8 cellular contexts compared by ENCODE assay signal in the genomic region with DNA sequence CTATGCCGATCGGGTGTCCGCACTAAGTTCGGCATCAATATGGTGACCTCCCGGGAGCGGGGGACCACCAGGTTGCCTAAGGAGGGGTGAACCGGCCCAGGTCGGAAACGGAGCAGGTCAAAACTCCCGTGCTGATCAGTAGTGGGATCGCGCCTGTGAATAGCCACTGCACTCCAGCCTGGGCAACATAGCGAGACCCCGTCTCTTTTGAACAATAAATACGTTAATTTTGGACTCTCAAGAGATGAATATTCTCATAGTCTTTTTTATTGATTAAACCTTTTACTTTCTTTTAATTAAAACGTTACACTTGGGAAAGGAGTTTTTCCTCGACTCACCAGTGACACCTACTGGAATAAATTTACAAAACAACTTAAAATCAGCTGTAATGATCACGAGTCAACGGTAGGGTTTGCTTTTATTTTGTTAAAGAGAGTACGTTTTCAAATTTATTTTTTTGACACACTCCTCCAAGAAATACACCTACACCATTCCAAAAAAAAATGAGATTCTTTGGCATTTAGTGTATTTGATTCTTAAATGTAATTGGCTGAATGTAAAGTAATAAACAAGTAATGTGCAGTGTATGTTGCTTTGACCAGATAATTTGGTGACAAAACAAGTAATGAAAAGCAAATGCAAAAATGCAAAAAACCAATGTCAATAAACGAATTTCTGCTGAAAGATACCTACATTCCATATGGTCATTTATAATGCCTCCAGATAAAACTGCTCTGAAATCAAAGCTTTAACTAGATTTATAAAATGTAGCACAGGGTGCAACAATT. TPM values are rescaled to one million over a fixed set of nuclear protein-coding genes. Genes with fewer than 3 reads are reported as not detected.
DNase-seq lines count a peak whose midpoint lies in the region; ATAC-seq and TF ChIP-seq lines count a peak whose summit lies in the region.

No MANE protein-coding gene starts in this region.

- peak overlapping the region; percentile 40 for H2BK5ac ChIP-seq in IMR-90 (ENCODE audit: low read depth, low read length, poor library complexity, severe bottlenecking)

- no peak overlapping the region for H2AK9ac ChIP-seq in IMR-90 (replicated peaks; ENCODE audit: low read depth, low read length, poor library complexity)

- DNase-seq in EH (ENCODE audit: low read depth) (peak; percentile 78), IMR-90 (peak; percentile 82), foreskin keratinocyte (peak; percentile 77 to 84), aorta (no peak)
- DNase-seq in activated gamma-delta T cell treated with anti-CD3 and anti-CD28 coated beads, Interleukin-2, amount 50 U/mL, for 16 hours (ENCODE audit: low read depth) = peak; percentile 17

- ATAC-seq in GM21717 (IDR thresholded peaks at IDR 0.05; ENCODE audit: unreplicated experiment) = peak; percentile 25
- ATAC-seq in IMR-90 (ENCODE audit: low read depth) = peak; percentile 64
- peak; percentile 64 for ATAC-seq in foreskin keratinocyte
- ATAC-seq in aorta (ENCODE audit: low FRiP score) = peak; percentile 82

- H3K27me3 ChIP-seq in IMR-90 (ENCODE audit: control insufficient read depth, insufficient read depth, low read length) = no peaks in the 10 kb centered on the region
- H3K27me3 ChIP-seq in OCI-LY3 (ENCODE audit: low read depth, low read length) = no peaks in the 10 kb centered on the region
- no peaks in the 10 kb centered on the region for H3K27me3 ChIP-seq in foreskin keratinocyte
- no peaks in the 10 kb centered on the region for H3K27me3 ChIP-seq in neutrophil
- H3K27me3 ChIP-seq in aorta (ENCODE audit: control insufficient read depth in 1 of 2, insufficient read depth in 2 of 2, low read length in 1 of 2) = no peaks in the 10 kb centered on the region

- no peak overlapping the region for H3K56ac ChIP-seq in IMR-90 (ENCODE audit: extremely low read depth, insufficient read depth, low read length)

- H4K20me1 ChIP-seq in IMR-90 (ENCODE audit: insufficient read depth, low read length) = peaks cover 40% of the 10 kb centered on the region
- peaks cover 39% of the 10 kb centered on the region for H4K20me1 ChIP-seq in OCI-LY3 (ENCODE audit: insufficient read depth, low read length)

- no peak overlapping the region for H2AK5ac ChIP-seq in IMR-90 (ENCODE audit: low read depth, low read length)

- no TSS peak for BruUV-seq in IMR-90 (replicated peaks; lab: Mats Ljungman, UMichigan)

- H2AFZ ChIP-seq in IMR-90 (replicated peaks; ENCODE audit: low read length, poor library complexity) = no peak overlapping the region
- H2AFZ ChIP-seq in OCI-LY3 (ENCODE audit: low read depth, low read length) = peak overlapping the region; percentile 57; the same call in 1 of the 2 replicates

- TF ChIP-seq CTCF in IMR-90 (conservative IDR thresholded peaks at IDR 0.05; ENCODE audit: low read depth, low read length) = peak; percentile 99
- TF ChIP-seq CTCF in OCI-LY3 (IDR thresholded peaks at IDR 0.05; ENCODE audit: low read depth, low read length) = peak; percentile 92
- peak; percentile 98 for TF ChIP-seq CTCF in foreskin keratinocyte (conservative IDR thresholded peaks at IDR 0.05)
- peak; percentile 90 for TF ChIP-seq CTCF in neutrophil (IDR thresholded peaks at IDR 0.05)

- POLR2A ChIA-PET in IMR-90 (lab: Charles Lee; ENCODE audit: unreplicated experiment) = interaction anchor here (0.6 to 1.0 kb wide), 2 partner anchors 8 to 276 kb away, joined by 4 read pairs; no protein-coding TSS in a partner anchor

- dilution Hi-C loops in IMR-90 (cut with HindIII; ENCODE audit: low sequenced_read_pairs, unreplicated experiment) = no loop called here

- H3K23ac ChIP-seq in IMR-90 (ENCODE audit: low read depth, low read length) = no peak overlapping the region

- H3K4me3 ChIP-seq in IMR-90 (ENCODE audit: insufficient read depth, low read depth, low read length) = peak overlapping the region; percentile 15; the same call in 1 of the 2 replicates
- H3K4me3 ChIP-seq in OCI-LY3 (ENCODE audit: low read length) = peak overlapping the region; percentile 99
- H3K4me3 ChIP-seq in neutrophil (ENCODE audit: low read depth in 1 of 2, low read length in 1 of 2) = peak overlapping the region; percentile 87 to 93
- peak overlapping the region; percentile 18 to 36 for H3K4me3 ChIP-seq in aorta (ENCODE audit: low read length in 2 of 2)

- no peak overlapping the region for H3K4ac ChIP-seq in IMR-90 (ENCODE audit: low read depth, low read length)

- H2BK15ac ChIP-seq in IMR-90 (ENCODE audit: low read depth, low read length) = no peak overlapping the region

- peak; percentile 49 for TF ChIP-seq RAD21 in IMR-90 (IDR thresholded peaks at IDR 0.05; ENCODE audit: low read length)

- in situ Hi-C loops in IMR-90 (cut with MboI; ENCODE audit: low sequenced_read_pairs) = no loop called here

- H3K9me3 ChIP-seq in IMR-90 (ENCODE audit: control insufficient read depth, insufficient read depth, low read length) = no peaks in the 10 kb centered on the region
- H3K9me3 ChIP-seq in OCI-LY3 (ENCODE audit: insufficient read depth, low read length) = no peaks in the 10 kb centered on the region
- no peaks in the 10 kb centered on the region for H3K9me3 ChIP-seq in neutrophil
- no peaks in the 10 kb centered on the region for H3K9me3 ChIP-seq in aorta (ENCODE audit: control insufficient read depth, low read length)

- no peak overlapping the region for H4K5ac ChIP-seq in IMR-90 (ENCODE audit: low read depth, low read length)

- H3K14ac ChIP-seq in IMR-90 (replicated peaks; ENCODE audit: low read depth, low read length) = no peak overlapping the region

- peak overlapping the region; percentile 1; the same call in 1 of the 2 replicates for H3K4me2 ChIP-seq in IMR-90 (ENCODE audit: low read depth, low read length)
- peak overlapping the region; percentile 57 for H3K4me2 ChIP-seq in OCI-LY3 (ENCODE audit: low read length)

- H3K79me2 ChIP-seq in OCI-LY3 (ENCODE audit: low read length) = peaks cover 44% of the 10 kb centered on the region

- H3K79me1 ChIP-seq in IMR-90 (ENCODE audit: low read depth in 1 of 2, low read length in 2 of 2) = peaks cover 13 to 41% of the 10 kb centered on the region in 2 experiments

- CTCF ChIA-PET in IMR-90 (lab: Yijun Ruan, JAX) = interaction anchor here (1.0 to 2.0 kb wide), 2 partner anchors 12 to 21 kb away, joined by 3 to 7 read pairs; a partner anchor contains a TSS

- H2BK120ac ChIP-seq in IMR-90 (ENCODE audit: low read depth, low read length) = no peak overlapping the region

- H3K36me3 ChIP-seq in IMR-90 (ENCODE audit: control insufficient read depth, insufficient read depth, low read length) (peaks cover 17% of the 10 kb centered on the region), OCI-LY3 (replicated peaks; ENCODE audit: low read depth, low read length) (peaks cover 39% of the 10 kb centered on the region), neutrophil (peaks cover 18% of the 10 kb centered on the region), aorta (ENCODE audit: control insufficient read depth in 1 of 2, insufficient read depth in 2 of 2, low read length in 1 of 2) (no peaks in the 10 kb centered on the region)

- intact Hi-C loops in IMR-90 (cut with micrococcal nuclease) (no loop called here), aorta (cut with DNase I) (no loop called here)

- TF ChIP-seq POLR2A in IMR-90 (IDR thresholded peaks at IDR 0.05; ENCODE audit: low read depth, low read length) = no peak

- H3K4me1 ChIP-seq in IMR-90 (ENCODE audit: control insufficient read depth, insufficient read depth, low read length) = peaks cover 6% of the 10 kb centered on the region
- H3K4me1 ChIP-seq in OCI-LY3 (ENCODE audit: low read length) = peaks cover 13% of the 10 kb centered on the region
- H3K4me1 ChIP-seq in foreskin keratinocyte = peaks cover 6% of the 10 kb centered on the region
- peaks cover 16 to 19% of the 10 kb centered on the region in 2 experiments for H3K4me1 ChIP-seq in neutrophil (ENCODE audit: control insufficient read depth in 1 of 2, insufficient read depth in 1 of 2, low read depth in 1 of 2, low read length in 1 of 2)
- no peaks in the 10 kb centered on the region for H3K4me1 ChIP-seq in aorta (ENCODE audit: control insufficient read depth in 1 of 2, insufficient read depth in 2 of 2, low read length in 2 of 2)

- H3K9ac ChIP-seq in IMR-90 (ENCODE audit: low read depth, low read length) = no peak overlapping the region; the same call in 1 of the 2 replicates
- H3K9ac ChIP-seq in OCI-LY3 (ENCODE audit: low read length) = peak overlapping the region; percentile 48

- H3K27ac ChIP-seq in IMR-90 (ENCODE audit: insufficient read depth, low read length) (no peak overlapping the region), OCI-LY3 (ENCODE audit: low read length) (peak overlapping the region; percentile 79), foreskin keratinocyte (peak overlapping the region; percentile 8), neutrophil (peak overlapping the region; percentile 86), aorta (ENCODE audit: low read depth in 1 of 2, low read length in 2 of 2) (no peak overlapping the region)

- H3K9me1 ChIP-seq in IMR-90 (ENCODE audit: insufficient read depth, low read length) = peaks cover 12% of the 10 kb centered on the region

- no peak overlapping the region for H2BK20ac ChIP-seq in IMR-90 (ENCODE audit: low read depth, low read length)

- no CpG with 5 or more reads among the region's 21 CpGs for WGBS in IMR-90 (ENCODE audit: extremely low coverage in 2 of 2, insufficient read length in 1 of 2), 2 experiments
- 1 to 2% methylated on average over 11 of the region's 21 CpGs for WGBS in aorta, 2 donors

- H4K8ac ChIP-seq in IMR-90 (ENCODE audit: low read depth in 2 of 2, low read length in 2 of 2) = no peak overlapping the region; a peak in 1 of 4 replicates

- H4K91ac ChIP-seq in IMR-90 (ENCODE audit: insufficient read depth, low read depth, low read length) = no peak overlapping the region

- no peak overlapping the region for H3K18ac ChIP-seq in IMR-90 (ENCODE audit: low read depth, low read length)

RNA-seq across cellular contexts. Expression of a gene that starts 0.7 kb away (rescaled TPM):
- total RNA-seq in IMR-90 (2012; rRNA removed) (318 and 794 TPM in 2 replicates), foreskin keratinocyte (2,385 and 2,618 TPM in 2 replicates), aorta (100 to 1,000 TPM; 827 to 860 TPM)
- polyA plus RNA-seq in IMR-90 (2012; rRNA removed) (8,930 and 10,393 TPM in 2 replicates), foreskin keratinocyte (4,380 and 4,703 TPM in 2 replicates), aorta (1,000 to 10,000 TPM; 4,047 to 6,386 TPM)
- polyA plus RNA-seq in IMR-90 (2012; cell fraction: cytosol; rRNA removed) = 10.7 and 2,863 TPM in 2 replicates
- 714 and 2,229 TPM in 2 replicates for polyA plus RNA-seq in IMR-90 (2012; cell fraction: nucleus; rRNA removed; ENCODE audit: low replicate concordance)

RNA-seq across cellular contexts. Expression of a gene that starts 11.9 kb away (rescaled TPM):
- total RNA-seq in IMR-90 (2012; rRNA removed) (20.8 and 28.3 TPM in 2 replicates), foreskin keratinocyte (27.5 and 30.7 TPM in 2 replicates), aorta (1 to 10 TPM; 5.2 to 5.3 TPM)
- polyA plus RNA-seq in IMR-90 (2012; rRNA removed) (11.6 and 13.1 TPM in 2 replicates), foreskin keratinocyte (30.1 and 31.4 TPM in 2 replicates), aorta (10 to 100 TPM in 1 of 2 donors, 1 to 10 TPM in 1; 5.9 to 14.3 TPM)
- 6.7 and 7.4 TPM in 2 replicates for polyA plus RNA-seq in IMR-90 (2012; cell fraction: cytosol; rRNA removed)
- 2.3 and 4.7 TPM in 2 replicates for polyA plus RNA-seq in IMR-90 (2012; cell fraction: nucleus; rRNA removed; ENCODE audit: low replicate concordance)

RNA-seq across cellular contexts. Expression of a gene that starts 33.6 kb away (rescaled TPM):
- total RNA-seq in IMR-90 (2012; rRNA removed) = 129 and 249 TPM in 2 replicates
- polyA plus RNA-seq in IMR-90 (2012; rRNA removed) = 313 and 346 TPM in 2 replicates
- 59.6 and 120 TPM in 2 replicates for polyA plus RNA-seq in IMR-90 (2012; cell fraction: cytosol; rRNA removed)
- polyA plus RNA-seq in IMR-90 (2012; cell fraction: nucleus; rRNA removed; ENCODE audit: low replicate concordance) = 7.6 and 69.5 TPM in 2 replicates
- 328 and 359 TPM in 2 replicates for total RNA-seq in foreskin keratinocyte
- 478 and 511 TPM in 2 replicates for polyA plus RNA-seq in foreskin keratinocyte
- total RNA-seq in aorta = 100 to 1,000 TPM; 147 to 153 TPM
- polyA plus RNA-seq in aorta = 100 to 1,000 TPM; 576 to 724 TPM

RNA-seq across cellular contexts. Expression of a gene that starts 33.7 kb away (rescaled TPM):
- total RNA-seq in IMR-90 (2012; rRNA removed) (67.6 and 73.6 TPM in 2 replicates), foreskin keratinocyte (40.0 and 42.3 TPM in 2 replicates), aorta (10 to 100 TPM; 27.8 to 28.9 TPM)
- polyA plus RNA-seq in IMR-90 (2012; rRNA removed) (35.0 and 36.6 TPM in 2 replicates), foreskin keratinocyte (21.3 and 23.7 TPM in 2 replicates), aorta (10 to 100 TPM; 10.6 to 15.9 TPM)
- polyA plus RNA-seq in IMR-90 (2012; cell fraction: cytosol; rRNA removed) = 33.2 and 53.2 TPM in 2 replicates
- polyA plus RNA-seq in IMR-90 (2012; cell fraction: nucleus; rRNA removed; ENCODE audit: low replicate concordance) = 8.3 and 10.4 TPM in 2 replicates

RNA-seq across cellular contexts. Expression of a gene that starts 48.2 kb away (rescaled TPM):
- total RNA-seq in IMR-90 (2012; rRNA removed) = 4.1 and 7.5 TPM in 2 replicates
- 4.7 and 4.9 TPM in 2 replicates for polyA plus RNA-seq in IMR-90 (2012; rRNA removed)
- 5.0 and 5.1 TPM in 2 replicates for polyA plus RNA-seq in IMR-90 (2012; cell fraction: cytosol; rRNA removed)
- 2.1 and 3.5 TPM in 2 replicates for polyA plus RNA-seq in IMR-90 (2012; cell fraction: nucleus; rRNA removed; ENCODE audit: low replicate concordance)
- total RNA-seq in foreskin keratinocyte = 9.9 and 10.3 TPM in 2 replicates
- 4.9 and 6.3 TPM in 2 replicates for polyA plus RNA-seq in foreskin keratinocyte
- total RNA-seq in aorta = 1 to 10 TPM; 4.8 TPM
- 1 to 10 TPM; 3.9 to 4.5 TPM for polyA plus RNA-seq in aorta

Comparison
In these comparisons a context has a peak if more than half of its experiments do, and no peak if none do; other contexts are left out.
1. DNase-seq: peak in EH (single experiment), IMR-90 (single experiment), activated gamma-delta T cell treated with anti-CD3 and anti-CD28 coated beads, Interleukin-2, amount 50 U/mL, for 16 hours (single experiment) and foreskin keratinocyte (2 of 2); none in aorta (0 of 2).
2. ATAC-seq: peak in every context shown above with its lines; median percentile 82 in aorta; 64 in IMR-90; 64 in foreskin keratinocyte; 25 in GM21717.
3. H3K27ac ChIP-seq: peak in OCI-LY3 (single experiment), foreskin keratinocyte (single experiment) and neutrophil (single experiment); none in IMR-90 (single experiment) and aorta (0 of 2).
4. H3K4me3 ChIP-seq: peak in every context shown above with its lines; median percentile 99 in OCI-LY3; 90 in neutrophil; 27 in aorta; 15 in IMR-90.
5. Peak in every context shown above with its lines, with median percentiles within 50 percentile points of each other: CTCF ChIP-seq.